In the genomic region with DNA sequence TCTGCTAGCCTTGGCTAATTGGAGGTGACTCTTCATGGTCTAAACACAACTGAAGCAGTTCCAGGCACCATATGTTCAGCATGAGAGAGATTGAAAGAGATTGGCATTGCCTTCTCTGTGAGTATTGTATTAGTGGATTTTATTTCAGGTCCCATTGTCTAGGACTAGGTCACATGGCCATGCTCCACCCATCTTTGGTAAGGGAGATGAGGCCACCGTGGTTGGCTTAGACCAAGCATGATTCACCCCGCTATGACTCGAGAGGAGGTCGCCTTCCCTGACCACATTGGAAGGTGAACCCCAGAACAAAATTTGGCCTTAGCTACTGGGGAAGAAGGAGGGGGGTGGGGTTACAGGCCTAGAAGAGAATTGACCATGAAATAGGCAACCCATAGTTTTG, we compare ENCODE assay signal across 1 cellular context.
TF ChIP-seq lines count a peak whose summit lies in the region.

No MANE protein-coding gene starts in this region.

TF ChIP-seq in SK-N-SH treated with all-trans-retinoic acid at 6 μM for 48 hours, 23 proteins besides CTCF, POLR2A, EP300 and RAD21 (continued from another document):
- TF ChIP-seq, protein P1, sequence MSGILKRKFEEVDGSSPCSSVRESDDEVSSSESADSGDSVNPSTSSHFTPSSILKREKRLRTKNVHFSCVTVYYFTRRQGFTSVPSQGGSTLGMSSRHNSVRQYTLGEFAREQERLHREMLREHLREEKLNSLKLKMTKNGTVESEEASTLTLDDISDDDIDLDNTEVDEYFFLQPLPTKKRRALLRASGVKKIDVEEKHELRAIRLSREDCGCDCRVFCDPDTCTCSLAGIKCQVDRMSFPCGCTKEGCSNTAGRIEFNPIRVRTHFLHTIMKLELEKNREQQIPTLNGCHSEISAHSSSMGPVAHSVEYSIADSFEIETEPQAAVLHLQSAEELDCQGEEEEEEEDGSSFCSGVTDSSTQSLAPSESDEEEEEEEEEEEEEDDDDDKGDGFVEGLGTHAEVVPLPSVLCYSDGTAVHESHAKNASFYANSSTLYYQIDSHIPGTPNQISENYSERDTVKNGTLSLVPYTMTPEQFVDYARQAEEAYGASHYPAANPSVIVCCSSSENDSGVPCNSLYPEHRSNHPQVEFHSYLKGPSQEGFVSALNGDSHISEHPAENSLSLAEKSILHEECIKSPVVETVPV (CRISPR knock-in tag; IDR thresholded peaks at IDR 0.05), result no peak
- TF ChIP-seq GLIS3 (CRISPR knock-in tag; IDR thresholded peaks at IDR 0.05), result no peak
- TF ChIP-seq ZC3H10 (CRISPR knock-in tag; IDR thresholded peaks at IDR 0.05), result no peak
- TF ChIP-seq, protein P2, sequence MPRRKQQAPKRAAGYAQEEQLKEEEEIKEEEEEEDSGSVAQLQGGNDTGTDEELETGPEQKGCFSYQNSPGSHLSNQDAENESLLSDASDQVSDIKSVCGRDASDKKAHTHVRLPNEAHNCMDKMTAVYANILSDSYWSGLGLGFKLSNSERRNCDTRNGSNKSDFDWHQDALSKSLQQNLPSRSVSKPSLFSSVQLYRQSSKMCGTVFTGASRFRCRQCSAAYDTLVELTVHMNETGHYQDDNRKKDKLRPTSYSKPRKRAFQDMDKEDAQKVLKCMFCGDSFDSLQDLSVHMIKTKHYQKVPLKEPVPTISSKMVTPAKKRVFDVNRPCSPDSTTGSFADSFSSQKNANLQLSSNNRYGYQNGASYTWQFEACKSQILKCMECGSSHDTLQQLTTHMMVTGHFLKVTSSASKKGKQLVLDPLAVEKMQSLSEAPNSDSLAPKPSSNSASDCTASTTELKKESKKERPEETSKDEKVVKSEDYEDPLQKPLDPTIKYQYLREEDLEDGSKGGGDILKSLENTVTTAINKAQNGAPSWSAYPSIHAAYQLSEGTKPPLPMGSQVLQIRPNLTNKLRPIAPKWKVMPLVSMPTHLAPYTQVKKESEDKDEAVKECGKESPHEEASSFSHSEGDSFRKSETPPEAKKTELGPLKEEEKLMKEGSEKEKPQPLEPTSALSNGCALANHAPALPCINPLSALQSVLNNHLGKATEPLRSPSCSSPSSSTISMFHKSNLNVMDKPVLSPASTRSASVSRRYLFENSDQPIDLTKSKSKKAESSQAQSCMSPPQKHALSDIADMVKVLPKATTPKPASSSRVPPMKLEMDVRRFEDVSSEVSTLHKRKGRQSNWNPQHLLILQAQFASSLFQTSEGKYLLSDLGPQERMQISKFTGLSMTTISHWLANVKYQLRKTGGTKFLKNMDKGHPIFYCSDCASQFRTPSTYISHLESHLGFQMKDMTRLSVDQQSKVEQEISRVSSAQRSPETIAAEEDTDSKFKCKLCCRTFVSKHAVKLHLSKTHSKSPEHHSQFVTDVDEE (CRISPR knock-in tag; IDR thresholded peaks at IDR 0.05), result no peak
- TF ChIP-seq TOX (CRISPR knock-in tag; IDR thresholded peaks at IDR 0.05; ENCODE audit: borderline replicate concordance), result no peak
- TF ChIP-seq OSR1 (CRISPR knock-in tag; IDR thresholded peaks at IDR 0.05), result no peak
- no peak for TF ChIP-seq ARNTL (CRISPR knock-in tag; IDR thresholded peaks at IDR 0.05; ENCODE audit: borderline replicate concordance, low read depth)
- TF ChIP-seq SNAI2 (CRISPR knock-in tag; IDR thresholded peaks at IDR 0.05), result no peak
- no peak for TF ChIP-seq ZNF8 (CRISPR knock-in tag; IDR thresholded peaks at IDR 0.05)
- no peak for TF ChIP-seq ZFP30 (CRISPR knock-in tag; IDR thresholded peaks at IDR 0.05)
- no peak for TF ChIP-seq ZNF70 (CRISPR knock-in tag; IDR thresholded peaks at IDR 0.05)
